ENCODE assay signal across 9 cellular contexts in genomic region chr2:100606740-100607343, GRCh38. TPM values are rescaled to one million over a fixed set of nuclear protein-coding genes. Genes with fewer than 3 reads are reported as not detected.
A peak's percentile ranks its signal among the peaks of the same experiment; 100 is the strongest.
DNase-seq lines count a peak whose midpoint lies in the region; ATAC-seq and TF ChIP-seq lines count a peak whose summit lies in the region.
"Had no signal": no experiment of that assay in that cellular context is flagged by ENCODE, and none has a peak within 500 bp of the region (broad histone marks: within the 10 kb centered on the region; RNA-seq: fewer than 3 reads in every experiment).

No MANE protein-coding gene starts in this region.

- TF ChIP-seq POLR2A in spleen (IDR thresholded peaks at IDR 0.05), result no peak

- ATAC-seq in CD8-positive, alpha-beta T cell, result peak; percentile 57
- ATAC-seq in GM19324 (IDR thresholded peaks at IDR 0.05; ENCODE audit: low FRiP score, unreplicated experiment), result no peak

- no peak overlapping the region for H3K9ac ChIP-seq in OCI-LY1 (ENCODE audit: low read length)

- H3K4me1 ChIP-seq in CD8-positive, alpha-beta T cell (ENCODE audit: insufficient read depth, low read length), result no peaks in the 10 kb centered on the region
- no peaks in the 10 kb centered on the region for H3K4me1 ChIP-seq in OCI-LY1 (ENCODE audit: insufficient read depth, low read length, severe bottlenecking)
- peaks cover 1% of the 10 kb centered on the region; the same call in 1 of the 2 replicates for H3K4me1 ChIP-seq in iPS DF 6.9 (ENCODE audit: control insufficient read depth, insufficient read depth, low read length)
- no peaks in the 10 kb centered on the region for H3K4me1 ChIP-seq in spleen

- H3K27me3 ChIP-seq in CD8-positive, alpha-beta T cell (ENCODE audit: insufficient read depth, low read length), result no peaks in the 10 kb centered on the region
- H3K27me3 ChIP-seq in H7 (ENCODE audit: control insufficient read depth, insufficient read depth, low read length), result no peaks in the 10 kb centered on the region
- peaks cover 7% of the 10 kb centered on the region; the same call in 1 of the 2 replicates for H3K27me3 ChIP-seq in OCI-LY1 (ENCODE audit: insufficient read depth, low read length)
- no peaks in the 10 kb centered on the region for H3K27me3 ChIP-seq in iPS DF 6.9 (ENCODE audit: control insufficient read depth, insufficient read depth, low read length)
- H3K27me3 ChIP-seq in spleen (replicated peaks in 1 of 7), result peaks cover 0 to 17% (median 0%) of the 10 kb centered on the region in 7 donors

- no peaks in the 10 kb centered on the region for H4K20me1 ChIP-seq in OCI-LY1 (ENCODE audit: insufficient read depth, low read length)

- no peaks in the 10 kb centered on the region for H3F3A ChIP-seq in OCI-LY1 (ENCODE audit: insufficient read depth, low read length)

- no CpG with 5 or more reads among the region's 12 CpGs for WGBS in iPS DF 6.9 (ENCODE audit: insufficient coverage, insufficient read length)
- 57 to 60% (median 58%) methylated on average over 12 of the region's 12 CpGs for WGBS in spleen, 5 donors

- no peaks in the 10 kb centered on the region for H3K9me2 ChIP-seq in OCI-LY1 (ENCODE audit: low read depth, low read length)

- intact Hi-C loops in CD8-positive, alpha-beta T cell (cut with DNase I, micrococcal nuclease), result loop anchor here (2.0 to 10.0 kb wide), 3 partner anchors 26 to 378 kb away; no protein-coding TSS in a partner anchor
- intact Hi-C loops in spleen (cut with DNase I; ENCODE audit: low total_unique reads), result no loop called here

- DNase-seq in CD8-positive, alpha-beta T cell, result peak in 3 of 7 experiments; percentile 25 to 55 (median 50)
- DNase-seq in H7, result peak; percentile 75
- peak; percentile 39 for DNase-seq in astrocyte of the spinal cord (ENCODE audit: low read depth, low spot score)
- DNase-seq in iPS DF 6.9 (ENCODE audit: low read depth, low spot score), result peak; percentile 47
- no peak for DNase-seq in spleen
- no peak for DNase-seq in NCI-H128 (lab: John Stamatoyannopoulos, UW; ENCODE audit: unreplicated experiment)
- DNase-seq: right cardiac atrium had no signal

- H3K9me3 ChIP-seq in CD8-positive, alpha-beta T cell (ENCODE audit: low read length), result no peaks in the 10 kb centered on the region
- H3K9me3 ChIP-seq in OCI-LY1 (ENCODE audit: low read length), result no peaks in the 10 kb centered on the region
- no peaks in the 10 kb centered on the region for H3K9me3 ChIP-seq in iPS DF 6.9 (ENCODE audit: control insufficient read depth, insufficient read depth, low read length)
- no peaks in the 10 kb centered on the region for H3K9me3 ChIP-seq in spleen

- no peak overlapping the region for H3K4me3 Mint-ChIP-seq in CD8-positive, alpha-beta T cell

- CTCF ChIA-PET in CD8-positive, alpha-beta T cell (lab: Charles Lee), result interaction anchor here (0.7 to 10.5 kb wide), 30 partner anchors 9 to 601 kb away, joined by 3 to 210 read pairs (median 4); no protein-coding TSS in a partner anchor

- H2AFZ ChIP-seq in OCI-LY1 (ENCODE audit: low read length), result no peak overlapping the region

- no peak overlapping the region for H3K27ac Mint-ChIP-seq in CD8-positive, alpha-beta T cell

- no peak overlapping the region for H3K4me2 ChIP-seq in OCI-LY1 (ENCODE audit: low read length)

- no peak overlapping the region for H3K27ac ChIP-seq in CD8-positive, alpha-beta T cell (ENCODE audit: low read depth, low read length)
- H3K27ac ChIP-seq in OCI-LY1 (ENCODE audit: low read depth, low read length, poor library complexity, severe bottlenecking) (no peak overlapping the region), iPS DF 6.9 (ENCODE audit: low read length) (no peak overlapping the region), spleen (no peak overlapping the region)

- POLR2A ChIA-PET in CD8-positive, alpha-beta T cell (lab: Charles Lee), result interaction anchor here (0.6 to 0.9 kb wide), 2 partner anchors 380 to 395 kb away, joined by 3 read pairs; partner anchors contain the start of gene RPL31

- H3K4me1 Mint-ChIP-seq in CD8-positive, alpha-beta T cell (ENCODE audit: low read depth), result peaks cover 5% of the 10 kb centered on the region

- H3K79me2 ChIP-seq in OCI-LY1 (ENCODE audit: insufficient read depth, low read length), result no peaks in the 10 kb centered on the region

- TF ChIP-seq CTCF in CD8-positive, alpha-beta T cell (IDR thresholded peaks at IDR 0.05), result peak; percentile 88
- peak; percentile 86 for TF ChIP-seq CTCF in OCI-LY1 (IDR thresholded peaks at IDR 0.05; ENCODE audit: low read length)
- TF ChIP-seq CTCF in astrocyte of the spinal cord (IDR thresholded peaks at IDR 0.05; ENCODE audit: low read depth, low read length), result peak; percentile 79
- TF ChIP-seq CTCF in spleen (IDR thresholded peaks at IDR 0.05 in 8 of 11, conservative IDR thresholded peaks at IDR 0.05 in 3 of 11), result peak; percentile 50 to 81 (median 75)

- no peaks in the 10 kb centered on the region for H3K36me3 Mint-ChIP-seq in CD8-positive, alpha-beta T cell

- no peaks in the 10 kb centered on the region for H3K36me3 ChIP-seq in CD8-positive, alpha-beta T cell (ENCODE audit: insufficient read depth, low read length)
- H3K36me3 ChIP-seq in H7 (replicated peaks; ENCODE audit: control insufficient read depth, insufficient read depth, low read length), result no peaks in the 10 kb centered on the region
- H3K36me3 ChIP-seq in OCI-LY1 (ENCODE audit: insufficient read depth, low read length), result no peaks in the 10 kb centered on the region
- H3K36me3 ChIP-seq in iPS DF 6.9 (ENCODE audit: control insufficient read depth, insufficient read depth, low read length), result no peaks in the 10 kb centered on the region
- no peaks in the 10 kb centered on the region for H3K36me3 ChIP-seq in spleen

- peaks cover 2% of the 10 kb centered on the region for H3K27me3 Mint-ChIP-seq in CD8-positive, alpha-beta T cell (ENCODE audit: low read depth)

- H3K4me3 ChIP-seq in CD8-positive, alpha-beta T cell (ENCODE audit: low read depth, low read length), result no peak overlapping the region
- H3K4me3 ChIP-seq in H7 (ENCODE audit: insufficient read depth, low read depth, low read length), result no peak overlapping the region
- H3K4me3 ChIP-seq in OCI-LY1 (ENCODE audit: low read depth, low read length, poor library complexity, severe bottlenecking), result no peak overlapping the region
- no peak overlapping the region for H3K4me3 ChIP-seq in astrocyte of the spinal cord (ENCODE audit: low read depth, low read length)
- no peak overlapping the region for H3K4me3 ChIP-seq in iPS DF 6.9 (ENCODE audit: low read length)
- H3K4me3 ChIP-seq in spleen, result no peak overlapping the region

- H3K9me3 Mint-ChIP-seq in CD8-positive, alpha-beta T cell, result no peaks in the 10 kb centered on the region

- in situ Hi-C loops in astrocyte of the spinal cord (cut with HindIII; ENCODE audit: low sequenced_read_pairs), result no loop called here

RNA-seq across cellular contexts. Expression of gene PDCL3, which starts 44.0 kb away (rescaled TPM):
- 10 to 100 TPM; 32.4 to 33.5 TPM for total RNA-seq in CD8-positive, alpha-beta T cell
- 11.7 and 14.2 TPM in 2 replicates for total RNA-seq in H7 (2014; rRNA removed; shearing (Covaris generic))
- 10 to 100 TPM in 6 of 7 donors, 1 to 10 TPM in 1; 9.4 to 17.1 (median 12.5) TPM for total RNA-seq in spleen
- 10 to 100 TPM; 19.3 to 25.1 (median 22.7) TPM for polyA plus RNA-seq in spleen

Comparison
In these comparisons a context has a peak if more than half of its experiments do, and no peak if none do; other contexts are left out.
1. DNase-seq: peak in H7 (single experiment), astrocyte of the spinal cord (single experiment) and iPS DF 6.9 (single experiment); none in spleen (single experiment) and NCI-H128 (single experiment).
2. Peak in every context shown above with its lines, with median percentiles within 50 percentile points of each other: CTCF ChIP-seq.